ENCODE assay signal across 10 cellular contexts in the genomic region with DNA sequence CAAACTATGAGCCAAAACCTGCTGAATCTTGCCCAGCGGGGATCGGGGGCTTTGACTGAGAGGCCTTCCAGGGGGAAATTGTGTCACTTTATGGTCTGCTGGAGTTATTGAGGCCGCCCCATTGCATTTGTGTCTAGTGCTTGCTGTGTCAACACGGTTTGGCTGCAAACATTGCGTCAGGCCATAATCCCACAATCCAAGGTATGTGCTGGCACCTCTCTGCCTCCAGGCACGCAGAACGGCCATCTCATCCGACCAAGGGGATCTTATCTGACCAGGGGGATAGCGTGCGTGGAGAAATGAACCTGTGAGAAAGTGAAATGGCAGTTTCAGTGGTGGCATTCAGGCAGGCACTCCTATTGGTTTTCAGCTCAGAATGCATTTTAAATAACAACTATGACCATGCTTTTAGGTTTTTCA. TPM values are rescaled to one million over a fixed set of nuclear protein-coding genes. Genes with fewer than 3 reads are reported as not detected.
A peak's percentile ranks its signal among the peaks of the same experiment; 100 is the strongest.
DNase-seq lines count a peak whose midpoint lies in the region; ATAC-seq, FAIRE-seq and TF ChIP-seq lines count a peak whose summit lies in the region.
"Had no signal": no experiment of that assay in that cellular context is flagged by ENCODE, and none has a peak within 500 bp of the region (broad histone marks: within the 10 kb centered on the region; RNA-seq: fewer than 3 reads in every experiment).

No MANE protein-coding gene starts in this region.

- no peak for FAIRE-seq in bronchial epithelial cell (lab: Jason Lieb, UNC)
- FAIRE-seq: astrocyte had no signal

- H3K27me3 ChIP-seq in bronchial epithelial cell (ENCODE audit: control insufficient read depth, insufficient read depth, low read length) (peaks cover 2% of the 10 kb centered on the region), smooth muscle cell (ENCODE audit: low read depth) (peaks cover 4% of the 10 kb centered on the region)

- TF ChIP-seq CTCF in bronchial epithelial cell (IDR thresholded peaks at IDR 0.05; ENCODE audit: insufficient read depth, low read length, severe bottlenecking), result no peak
- no peak for TF ChIP-seq CTCF in smooth muscle cell (IDR thresholded peaks at IDR 0.05; ENCODE audit: borderline replicate concordance, insufficient read depth, poor library complexity, severe bottlenecking)

- H3K9ac ChIP-seq in smooth muscle cell (ENCODE audit: low read depth), result no peak overlapping the region

- peak; percentile 76 for DNase-seq in bronchial epithelial cell (ENCODE audit: low read depth)
- DNase-seq in foreskin melanocyte, result no peak
- no peak for DNase-seq in activated CD8-positive, alpha-beta memory T cell treated with anti-CD3 and anti-CD28 coated beads, Interleukin-2, amount 50 U/mL, for 48 hours
- no peak for DNase-seq in smooth muscle cell (lab: John Stamatoyannopoulos, UW; ENCODE audit: unreplicated experiment)
- DNase-seq in NCI-H2107 (lab: John Stamatoyannopoulos, UW), result no peak
- DNase-seq: stimulated activated naive CD8-positive, alpha-beta T cell treated with anti-CD3 and anti-CD28 coated beads, Interleukin-15, amount 100 ng/mL, for 72 hours had no signal

- no peak overlapping the region for H3K4me2 ChIP-seq in smooth muscle cell

- H3K9me3 ChIP-seq in smooth muscle cell (replicated peaks; ENCODE audit: low read depth), result no peaks in the 10 kb centered on the region

- no peak overlapping the region for H2AFZ ChIP-seq in smooth muscle cell (ENCODE audit: low read depth)

- no peaks in the 10 kb centered on the region for H3F3A ChIP-seq in smooth muscle cell (ENCODE audit: low read depth)

- H3K36me3 ChIP-seq in bronchial epithelial cell (ENCODE audit: control insufficient read depth, insufficient read depth, low read length) (no peaks in the 10 kb centered on the region), smooth muscle cell (ENCODE audit: low read depth) (no peaks in the 10 kb centered on the region)

- 77% methylated on average over 10 of the region's 10 CpGs for WGBS in smooth muscle cell (ENCODE audit: low lambda C conversion rate)

- no peaks in the 10 kb centered on the region for H4K20me1 ChIP-seq in smooth muscle cell (ENCODE audit: low read depth)

- ATAC-seq in GM18502 (IDR thresholded peaks at IDR 0.05; ENCODE audit: poor library complexity, unreplicated experiment), result peak; percentile 50
- peak; percentile 37 for ATAC-seq in GM21528 (IDR thresholded peaks at IDR 0.05; ENCODE audit: low FRiP score, unreplicated experiment)
- ATAC-seq in HG03442 (IDR thresholded peaks at IDR 0.05; ENCODE audit: unreplicated experiment), result peak; percentile 46
- ATAC-seq: stimulated activated naive CD8-positive, alpha-beta T cell treated with anti-CD3 and anti-CD28 coated beads, Interleukin-15, amount 100 ng/mL, for 72 hours had no signal

- no peaks in the 10 kb centered on the region for H3K79me2 ChIP-seq in smooth muscle cell (ENCODE audit: low read depth)

- H3K27ac ChIP-seq in smooth muscle cell (ENCODE audit: low read depth), result no peak overlapping the region

- no peaks in the 10 kb centered on the region for H3K4me1 ChIP-seq in smooth muscle cell (ENCODE audit: low read depth)

- H3K4me3 ChIP-seq in bronchial epithelial cell (ENCODE audit: low read depth, low read length) (no peak overlapping the region), smooth muscle cell (no peak overlapping the region)

RNA-seq across cellular contexts. Expression of gene LYPD6B, which starts 18.1 kb away (rescaled TPM):
- total RNA-seq in bronchial epithelial cell (14.7 and 34.2 TPM in 2 replicates), smooth muscle cell (10.6 and 19.4 TPM in 2 replicates)
- 4.9 and 21.6 TPM in 2 replicates for polyA plus RNA-seq in smooth muscle cell
